Comparison of ENCODE assay signal across 1 cellular context in the genomic region with DNA sequence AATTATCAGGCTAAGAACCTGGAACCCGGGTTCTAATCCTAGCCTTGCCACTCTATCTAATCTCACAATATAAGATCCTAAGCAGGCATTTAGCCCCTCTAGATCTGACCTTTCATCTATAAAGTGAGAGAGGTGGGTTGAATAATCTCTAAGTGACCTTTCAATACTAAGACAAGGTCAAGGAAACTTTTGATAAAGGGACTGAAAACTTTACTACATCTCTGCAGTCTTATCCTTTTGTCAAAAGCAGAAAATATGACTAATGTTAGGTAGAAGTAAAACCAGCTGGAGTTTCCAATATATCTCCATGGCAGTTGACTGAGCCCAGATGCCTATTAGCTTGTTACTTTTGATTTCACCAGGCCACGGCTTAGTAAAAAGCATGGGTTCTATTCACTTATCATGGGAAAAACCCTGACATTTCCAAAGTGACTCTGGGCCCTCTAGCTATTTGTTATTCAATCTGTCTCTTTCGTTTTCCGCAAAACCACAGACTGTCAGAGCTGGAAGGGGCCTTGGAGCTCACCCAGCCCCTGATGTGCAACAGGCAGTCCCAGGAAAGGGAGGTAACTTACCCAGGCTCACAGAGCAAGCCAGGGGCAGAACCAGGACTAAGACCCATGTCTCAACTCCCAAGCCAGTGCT.
TF ChIP-seq lines count a peak whose summit lies in the region.

No MANE protein-coding gene starts in this region.

TF ChIP-seq in IMR-90, 13 proteins besides CTCF, POLR2A, EP300 and RAD21:
- TF ChIP-seq, protein P1, sequence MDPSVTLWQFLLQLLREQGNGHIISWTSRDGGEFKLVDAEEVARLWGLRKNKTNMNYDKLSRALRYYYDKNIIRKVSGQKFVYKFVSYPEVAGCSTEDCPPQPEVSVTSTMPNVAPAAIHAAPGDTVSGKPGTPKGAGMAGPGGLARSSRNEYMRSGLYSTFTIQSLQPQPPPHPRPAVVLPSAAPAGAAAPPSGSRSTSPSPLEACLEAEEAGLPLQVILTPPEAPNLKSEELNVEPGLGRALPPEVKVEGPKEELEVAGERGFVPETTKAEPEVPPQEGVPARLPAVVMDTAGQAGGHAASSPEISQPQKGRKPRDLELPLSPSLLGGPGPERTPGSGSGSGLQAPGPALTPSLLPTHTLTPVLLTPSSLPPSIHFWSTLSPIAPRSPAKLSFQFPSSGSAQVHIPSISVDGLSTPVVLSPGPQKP (IDR thresholded peaks at IDR 0.05; ENCODE audit: borderline replicate concordance, low read depth, low read length): no peak
- TF ChIP-seq RFX5 (IDR thresholded peaks at IDR 0.05; ENCODE audit: low read depth, low read length) (no peak), BHLHE40 (IDR thresholded peaks at IDR 0.05; ENCODE audit: low read depth, low read length) (no peak), SMC3 (IDR thresholded peaks at IDR 0.05; ENCODE audit: low read depth, low read length) (no peak), MXI1 (IDR thresholded peaks at IDR 0.05; ENCODE audit: borderline replicate concordance, low read depth, low read length) (no peak), CEBPB (IDR thresholded peaks at IDR 0.05; ENCODE audit: low read depth, low read length) (no peak), MAZ (IDR thresholded peaks at IDR 0.05; ENCODE audit: borderline replicate concordance, low read depth, low read length) (no peak), NFE2L2 (IDR thresholded peaks at IDR 0.05; ENCODE audit: low read depth, low read length) (no peak), FOS (IDR thresholded peaks at IDR 0.05; ENCODE audit: low read depth, low read length) (no peak), RCOR1 (IDR thresholded peaks at IDR 0.05; ENCODE audit: insufficient replicate concordance, low read length) (no peak), CHD1 (IDR thresholded peaks at IDR 0.05; ENCODE audit: low read depth, low read length) (no peak), MAFK (IDR thresholded peaks at IDR 0.05; ENCODE audit: low read depth, low read length) (no peak)
- TF ChIP-seq, protein P2, sequence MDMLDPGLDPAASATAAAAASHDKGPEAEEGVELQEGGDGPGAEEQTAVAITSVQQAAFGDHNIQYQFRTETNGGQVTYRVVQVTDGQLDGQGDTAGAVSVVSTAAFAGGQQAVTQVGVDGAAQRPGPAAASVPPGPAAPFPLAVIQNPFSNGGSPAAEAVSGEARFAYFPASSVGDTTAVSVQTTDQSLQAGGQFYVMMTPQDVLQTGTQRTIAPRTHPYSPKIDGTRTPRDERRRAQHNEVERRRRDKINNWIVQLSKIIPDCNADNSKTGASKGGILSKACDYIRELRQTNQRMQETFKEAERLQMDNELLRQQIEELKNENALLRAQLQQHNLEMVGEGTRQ (IDR thresholded peaks at IDR 0.05; ENCODE audit: low read depth, low read length): no peak
